In the genomic region with DNA sequence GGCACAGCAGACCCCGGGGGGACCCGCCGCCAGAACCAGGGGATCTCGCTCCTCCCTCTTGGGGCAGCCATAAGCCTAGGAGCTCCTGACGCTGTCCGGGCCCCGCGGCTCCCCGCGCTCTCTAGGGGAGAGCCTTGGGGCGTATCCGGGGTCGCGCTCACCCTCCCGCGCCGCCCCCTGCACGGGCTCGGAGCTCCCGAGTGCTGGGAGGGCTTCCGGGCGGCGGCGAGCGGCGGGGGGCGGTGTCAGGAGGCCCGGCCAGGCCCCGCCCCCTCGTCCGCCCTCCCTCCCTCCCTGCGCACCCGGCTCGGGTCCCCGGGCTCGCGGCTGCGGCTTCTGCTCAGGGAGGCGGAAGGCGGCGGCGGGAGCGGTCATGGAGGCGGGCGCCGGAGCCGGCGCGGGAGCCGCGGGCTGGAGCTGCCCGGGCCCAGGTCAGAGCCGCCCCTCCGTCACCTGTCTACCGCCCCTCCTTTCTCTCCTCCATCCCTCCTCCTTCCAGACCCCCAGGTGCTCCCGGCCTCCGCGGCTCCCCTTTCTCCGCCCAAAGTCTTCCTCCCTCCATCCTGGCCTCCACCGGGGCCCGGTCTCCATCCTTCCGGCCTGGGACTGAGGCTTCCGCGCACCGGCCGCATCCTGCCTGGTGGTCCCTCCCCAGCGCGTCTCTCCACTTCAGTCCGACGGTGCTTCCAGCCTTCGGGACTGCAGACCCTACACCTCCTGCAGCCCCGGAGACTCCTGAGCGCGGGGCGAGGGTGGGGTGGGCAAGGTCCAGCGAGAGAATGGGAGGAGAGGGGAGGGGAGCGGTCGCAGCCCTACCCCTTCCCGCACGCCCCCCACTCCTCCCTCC, we compare ENCODE assay signal across 8 cellular contexts. TPM values are rescaled to one million over a fixed set of nuclear protein-coding genes. Genes with fewer than 3 reads are reported as not detected.
DNase-seq lines count a peak whose midpoint lies in the region; ATAC-seq and TF ChIP-seq lines count a peak whose summit lies in the region.

No MANE protein-coding gene starts in this region.

- ATAC-seq in HG02885 (IDR thresholded peaks at IDR 0.05; ENCODE audit: poor library complexity, unreplicated experiment): peak; percentile 84

- no peaks in the 10 kb centered on the region for H3K36me3 ChIP-seq in liver (ENCODE audit: control insufficient read depth in 4 of 4, insufficient read depth in 3 of 4, low read depth in 1 of 4, low read length in 3 of 4)

- H3K4me1 ChIP-seq in liver (ENCODE audit: control insufficient read depth in 4 of 4, insufficient read depth in 4 of 4, low read length in 3 of 4): peaks cover 2 to 12% (median 6%) of the 10 kb centered on the region in 4 donors

- peak; percentile 35 for DNase-seq in NCI-H2029 (lab: John Stamatoyannopoulos, UW)
- no peak for DNase-seq in NCI-H2029 treated with DMSO at 0.1 percent for 48 hours (lab: John Stamatoyannopoulos, UW)
- peak; percentile 34 for DNase-seq in NCI-H2196 treated with DMSO at 0.1 percent for 48 hours (lab: John Stamatoyannopoulos, UW; ENCODE audit: unreplicated experiment)
- peak; percentile 80 for DNase-seq in activated CD4-positive, alpha-beta T cell treated with anti-CD3 and anti-CD28 coated beads for 48 hours
- DNase-seq in choroid plexus epithelial cell (ENCODE audit: low read depth): peak; percentile 38
- DNase-seq in stimulated activated CD4-positive, alpha-beta T cell treated with anti-CD3 and anti-CD28 coated beads, Interleukin-4, amount 100 ng/mL, for 24 hours: peak; percentile 73

- H3K27me3 ChIP-seq in liver (ENCODE audit: control insufficient read depth in 4 of 4, insufficient read depth in 4 of 4, low read length in 3 of 4): no peaks in the 10 kb centered on the region

- H3K9ac ChIP-seq in liver (ENCODE audit: low read depth in 1 of 2, low read length in 2 of 2): no peak overlapping the region

- WGBS in liver: 2% methylated on average over 80 of the region's 80 CpGs

- no peak for TF ChIP-seq RAD21 in liver (IDR thresholded peaks at IDR 0.05)

- no peaks in the 10 kb centered on the region for H3K9me3 ChIP-seq in liver (ENCODE audit: control insufficient read depth in 4 of 4, low read length in 3 of 4)

- no peak for TF ChIP-seq CTCF in choroid plexus epithelial cell (conservative IDR thresholded peaks at IDR 0.05; ENCODE audit: low read depth, low read length)
- TF ChIP-seq CTCF in liver (IDR thresholded peaks at IDR 0.05; ENCODE audit: low read depth, low read length, missing input control): no peak

- H3K27ac ChIP-seq in liver (ENCODE audit: low read depth in 1 of 2, low read length in 2 of 2): no peak overlapping the region

- H3K4me3 ChIP-seq in choroid plexus epithelial cell (ENCODE audit: low read depth, low read length) (peak overlapping the region; percentile 69), liver (ENCODE audit: low read depth in 1 of 3, low read length in 3 of 3) (peak overlapping the region in 2 of 3 donors; percentile 77 to 88)

TF ChIP-seq in liver, 16 proteins besides CTCF, POLR2A, EP300 and RAD21:
- TF ChIP-seq FOXA2 (IDR thresholded peaks at IDR 0.05) (no peak), HNF4A (conservative IDR thresholded peaks at IDR 0.05) (no peak)
- TF ChIP-seq, protein P1, sequence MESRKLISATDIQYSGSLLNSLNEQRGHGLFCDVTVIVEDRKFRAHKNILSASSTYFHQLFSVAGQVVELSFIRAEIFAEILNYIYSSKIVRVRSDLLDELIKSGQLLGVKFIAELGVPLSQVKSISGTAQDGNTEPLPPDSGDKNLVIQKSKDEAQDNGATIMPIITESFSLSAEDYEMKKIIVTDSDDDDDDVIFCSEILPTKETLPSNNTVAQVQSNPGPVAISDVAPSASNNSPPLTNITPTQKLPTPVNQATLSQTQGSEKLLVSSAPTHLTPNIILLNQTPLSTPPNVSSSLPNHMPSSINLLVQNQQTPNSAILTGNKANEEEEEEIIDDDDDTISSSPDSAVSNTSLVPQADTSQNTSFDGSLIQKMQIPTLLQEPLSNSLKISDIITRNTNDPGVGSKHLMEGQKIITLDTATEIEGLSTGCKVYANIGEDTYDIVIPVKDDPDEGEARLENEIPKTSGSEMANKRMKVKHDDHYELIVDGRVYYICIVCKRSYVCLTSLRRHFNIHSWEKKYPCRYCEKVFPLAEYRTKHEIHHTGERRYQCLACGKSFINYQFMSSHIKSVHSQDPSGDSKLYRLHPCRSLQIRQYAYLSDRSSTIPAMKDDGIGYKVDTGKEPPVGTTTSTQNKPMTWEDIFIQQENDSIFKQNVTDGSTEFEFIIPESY (IDR thresholded peaks at IDR 0.05): no peak
- TF ChIP-seq, protein P2, sequence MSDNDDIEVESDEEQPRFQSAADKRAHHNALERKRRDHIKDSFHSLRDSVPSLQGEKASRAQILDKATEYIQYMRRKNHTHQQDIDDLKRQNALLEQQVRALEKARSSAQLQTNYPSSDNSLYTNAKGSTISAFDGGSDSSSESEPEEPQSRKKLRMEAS (IDR thresholded peaks at IDR 0.05): no peak
TF ChIP-seq in liver: peak in this region for 0.

RNA-seq across cellular contexts. Expression of gene CCDC136, which starts 0.4 kb away (rescaled TPM):
- under 1 TPM; 0.09 to 0.59 TPM for total RNA-seq in liver
- under 1 TPM; 0.22 TPM for polyA plus RNA-seq in liver

RNA-seq across cellular contexts. Expression of gene OPN1SW, which starts 15.8 kb away (rescaled TPM):
- total RNA-seq in liver: not detected
- under 1 TPM in 1 of 2 donors, not detected in 1; 0.29 TPM for polyA plus RNA-seq in liver

RNA-seq across cellular contexts. Expression of gene FLNC, which starts 38.9 kb away (rescaled TPM):
- total RNA-seq in liver: 1 to 10 TPM in 1 of 2 donors, under 1 TPM in 1; 0.70 to 2.3 TPM
- under 1 TPM; 0.03 to 0.37 TPM for polyA plus RNA-seq in liver

RNA-seq across cellular contexts. Expression of gene CALU, which starts 52.2 kb away (rescaled TPM):
- total RNA-seq in liver: 10 to 100 TPM; 41.1 to 57.9 TPM
- polyA plus RNA-seq in liver: 10 to 100 TPM; 37.1 to 43.9 TPM
